In genomic region chr4:155758500-155759371, GRCh38 we compare ENCODE assay signal across 9 cellular contexts. TPM values are rescaled to one million over a fixed set of nuclear protein-coding genes. Genes with fewer than 3 reads are reported as not detected.
DNase-seq lines count a peak whose midpoint lies in the region; ATAC-seq and TF ChIP-seq lines count a peak whose summit lies in the region.
"Had no signal": no experiment of that assay in that cellular context is flagged by ENCODE, and none has a peak within 500 bp of the region (broad histone marks: within the 10 kb centered on the region; RNA-seq: fewer than 3 reads in every experiment).

GUCY1B1 (plus strand) TSS chr4:155759021; CDS start chr4:155759141, 120 bp downstream.

- no peak for TF ChIP-seq CTCF in CD4-positive, alpha-beta T cell (IDR thresholded peaks at IDR 0.05)
- TF ChIP-seq CTCF in heart right ventricle (IDR thresholded peaks at IDR 0.05) (peak; percentile 28 to 76 (median 57)), transverse colon (IDR thresholded peaks at IDR 0.05) (peak in 3 of 5 experiments; percentile 6 to 23 (median 17))

- H3K27ac Mint-ChIP-seq in CD4-positive, alpha-beta T cell = no peak within 1 kb of the TSS
- no peak within 1 kb of the TSS for H3K27ac Mint-ChIP-seq in T-cell

- no peak within 1 kb of the TSS for H4K12ac ChIP-seq in trophoblast cell (ENCODE audit: low read depth, low read length)

- peak within 1 kb of the TSS; percentile 56 for H2AFZ ChIP-seq in trophoblast cell (ENCODE audit: insufficient read depth, low read length, poor library complexity)

- H3K27ac ChIP-seq in CD4-positive, alpha-beta T cell (ENCODE audit: low read depth, low read length) = no peak within 1 kb of the TSS
- H3K27ac ChIP-seq in heart right ventricle = peak within 1 kb of the TSS; percentile 84 to 96 (median 92)
- H3K27ac ChIP-seq in trophoblast cell (ENCODE audit: low read depth, low read length) = no peak within 1 kb of the TSS
- peak within 1 kb of the TSS; percentile 77 to 94 (median 82) for H3K27ac ChIP-seq in transverse colon
- H3K27ac ChIP-seq: neutrophil had no signal

- H2BK12ac ChIP-seq in trophoblast cell (ENCODE audit: low read length) = no peak within 1 kb of the TSS

- no peak for TF ChIP-seq POLR2A in transverse colon (IDR thresholded peaks at IDR 0.05)

- no peaks in the 10 kb centered on the region for H3K9me3 Mint-ChIP-seq in CD4-positive, alpha-beta T cell
- H3K9me3 Mint-ChIP-seq in T-cell = no peaks in the 10 kb centered on the region

- CTCF ChIA-PET in CD4-positive, alpha-beta T cell (lab: Charles Lee) = no interaction called here
- CTCF ChIA-PET in T-cell (lab: Charles Lee) = no interaction called here

- H3K9me3 ChIP-seq in CD4-positive, alpha-beta T cell (ENCODE audit: control insufficient read depth, low read length) = no peaks in the 10 kb centered on the region
- H3K9me3 ChIP-seq in heart right ventricle (no peaks in the 10 kb centered on the region), trophoblast cell (ENCODE audit: insufficient read depth, low read depth, low read length) (no peaks in the 10 kb centered on the region), transverse colon (no peaks in the 10 kb centered on the region)
- H3K9me3 ChIP-seq: neutrophil had no signal

- H3K36me3 ChIP-seq in heart right ventricle (no peaks in the 10 kb centered on the region), trophoblast cell (ENCODE audit: control insufficient read depth in 1 of 2, insufficient read depth in 2 of 2, low read length in 2 of 2) (no peaks in the 10 kb centered on the region), transverse colon (no peaks in the 10 kb centered on the region)
- H3K36me3 ChIP-seq: neutrophil had no signal

- peak within 1 kb of the TSS; percentile 93 for H3K4me2 ChIP-seq in trophoblast cell (ENCODE audit: low read length)

- no peak for TF ChIP-seq EP300 in transverse colon (IDR thresholded peaks at IDR 0.05; ENCODE audit: low read depth)

- no peak within 1 kb of the TSS for H3K23ac ChIP-seq in trophoblast cell (ENCODE audit: low read length)

- no peaks in the 10 kb centered on the region for H3K79me2 ChIP-seq in trophoblast cell (ENCODE audit: control insufficient read depth, insufficient read depth, low read length, poor library complexity)

- peaks cover 3% of the 10 kb centered on the region for H3K79me1 ChIP-seq in trophoblast cell (ENCODE audit: low read length)

- peak within 1 kb of the TSS; percentile 64 for H4K8ac ChIP-seq in trophoblast cell (ENCODE audit: low read depth, low read length)

- H3K36me3 Mint-ChIP-seq in CD4-positive, alpha-beta T cell (ENCODE audit: low read depth) = no peaks in the 10 kb centered on the region
- no peaks in the 10 kb centered on the region for H3K36me3 Mint-ChIP-seq in T-cell

- WGBS in heart right ventricle, 2 donors = 6 to 8% methylated on average over 51 of the region's 51 CpGs
- WGBS in trophoblast cell (ENCODE audit: extremely low coverage, insufficient coverage, insufficient read length) = no CpG with 5 or more reads among the region's 51 CpGs
- 19 to 100% methylated on average over 1 to 29 of the region's 51 CpGs for WGBS in transverse colon (ENCODE audit: low coverage in 1 of 2), 2 donors

- DNase-seq in CD4-positive, alpha-beta T cell = peak; percentile 3 to 60 (median 38)
- DNase-seq in T-cell = peak; percentile 2 to 84 (median 56)
- peak; percentile 82 for DNase-seq in amniotic stem cell (lab: John Stamatoyannopoulos, UW)
- DNase-seq in heart right ventricle = peak; percentile 95 to 97
- peak; percentile 40 to 56 for DNase-seq in trophoblast cell
- peak; percentile 81 for DNase-seq in transverse colon

- H3K27me3 ChIP-seq in CD4-positive, alpha-beta T cell (ENCODE audit: control insufficient read depth, insufficient read depth, low read length) = peaks cover 22% of the 10 kb centered on the region
- H3K27me3 ChIP-seq in heart right ventricle = peaks cover 0 to 19% (median 0%) of the 10 kb centered on the region in 7 donors
- peaks cover 2% of the 10 kb centered on the region for H3K27me3 ChIP-seq in trophoblast cell (ENCODE audit: insufficient read depth, low read length)
- H3K27me3 ChIP-seq in transverse colon = peaks cover 18% of the 10 kb centered on the region

- H3K4me1 Mint-ChIP-seq in CD4-positive, alpha-beta T cell (ENCODE audit: low read depth) = no peaks in the 10 kb centered on the region
- peaks cover 0 to 7% (median 6%) of the 10 kb centered on the region in 3 donors for H3K4me1 Mint-ChIP-seq in T-cell

- H3K14ac ChIP-seq in trophoblast cell (ENCODE audit: low read length) = peak within 1 kb of the TSS; percentile 8

- H4K91ac ChIP-seq in trophoblast cell (ENCODE audit: low read depth, low read length) = no peak within 1 kb of the TSS

- POLR2A ChIA-PET in CD4-positive, alpha-beta T cell (lab: Charles Lee) = no interaction called here
- POLR2A ChIA-PET in T-cell (lab: Charles Lee) = no interaction called here

- no peak within 1 kb of the TSS for H2BK5ac ChIP-seq in trophoblast cell (ENCODE audit: low read depth, low read length, poor library complexity)

- no peak within 1 kb of the TSS for H2BK120ac ChIP-seq in trophoblast cell (ENCODE audit: insufficient read depth, low read length, poor library complexity)

- no peak within 1 kb of the TSS for H3K18ac ChIP-seq in trophoblast cell (ENCODE audit: low read length)

- H2AK5ac ChIP-seq in trophoblast cell (ENCODE audit: low read length) = no peak within 1 kb of the TSS

- in situ Hi-C loops in transverse colon (cut with MboI; ENCODE audit: low pct_ligation_motif_present in 1 of 4, low pct_unique_long_range_greater_than_20kb in 1 of 4, low sequenced_read_pairs in 3 of 4) = no loop called here

- no peak within 1 kb of the TSS for H3K9ac ChIP-seq in trophoblast cell (ENCODE audit: low read length)

- peak; percentile 98 for ATAC-seq in CD4-positive, alpha-beta T cell (ENCODE audit: poor library complexity)
- ATAC-seq in GM19395 (IDR thresholded peaks at IDR 0.05; ENCODE audit: unreplicated experiment) (peak; percentile 98), HG03521 (IDR thresholded peaks at IDR 0.05; ENCODE audit: unreplicated experiment) (peak; percentile 96), T-cell (replicated peaks in 1 of 4) (peak; percentile 78 to 98 (median 86)), heart right ventricle (peak; percentile 96 to 99 (median 98))

- intact Hi-C loops in CD4-positive, alpha-beta T cell (cut with DNase I, micrococcal nuclease) = no loop called here
- intact Hi-C loops in heart right ventricle (cut with DNase I) = loop anchor here in 3 of 10 donors (2.0 to 10.0 kb wide), 3 partner anchors 90 to 244 kb away; partner anchors contain the start of gene GUCY1A1 (in 2 of the 3)
- intact Hi-C loops in transverse colon (cut with DNase I; ENCODE audit: low total_unique reads) = loop anchor here (10.0 kb wide), 1 partner anchor 54 kb away; no protein-coding TSS in a partner anchor

- peak within 1 kb of the TSS; percentile 63 for H3K4me3 Mint-ChIP-seq in CD4-positive, alpha-beta T cell
- H3K4me3 Mint-ChIP-seq in T-cell = peak within 1 kb of the TSS; percentile 53 to 71 (median 57)

- H3K4me3 ChIP-seq in heart right ventricle (peak within 1 kb of the TSS; percentile 70 to 90 (median 78)), trophoblast cell (ENCODE audit: low read depth, low read length) (peak within 1 kb of the TSS; percentile 73), transverse colon (peak within 1 kb of the TSS; percentile 37 to 82 (median 54))

- H3K4me1 ChIP-seq in heart right ventricle (peaks cover 0 to 31% (median 12%) of the 10 kb centered on the region in 9 donors), trophoblast cell (ENCODE audit: control insufficient read depth in 1 of 2, insufficient read depth in 2 of 2, low read length in 2 of 2) (peaks cover 2 to 6% of the 10 kb centered on the region in 2 experiments), transverse colon (peaks cover 0 to 12% (median 6%) of the 10 kb centered on the region in 4 donors)

- peaks cover 40% of the 10 kb centered on the region for H3K27me3 Mint-ChIP-seq in CD4-positive, alpha-beta T cell
- H3K27me3 Mint-ChIP-seq in T-cell = peaks cover 27 to 35% of the 10 kb centered on the region in 2 donors

- no peak within 1 kb of the TSS for H3K4ac ChIP-seq in trophoblast cell (ENCODE audit: low read depth, low read length)

RNA-seq across cellular contexts. Expression of gene GUCY1B1, which starts in this region (rescaled TPM):
- not detected for total RNA-seq in CD4-positive, alpha-beta T cell
- total RNA-seq in T-cell = 1 to 10 TPM in 1 of 5 donors, under 1 TPM in 4; 0.09 to 1.1 (median 0.12) TPM
- total RNA-seq in heart right ventricle = 10 to 100 TPM; 10.7 to 29.9 (median 17.1) TPM
- 10 to 100 TPM; 11.4 to 23.8 TPM for polyA plus RNA-seq in heart right ventricle
- polyA plus RNA-seq in trophoblast cell (2013) = 2.2 and 2.4 TPM in 2 replicates
- 10 to 100 TPM in 2 of 4 donors, 1 to 10 TPM in 2; 6.0 to 20.3 (median 10.6) TPM for total RNA-seq in transverse colon

Comparison
In these comparisons a context has a peak if more than half of its experiments do, and no peak if none do; other contexts are left out.
1. Peak in DNase-seq and ATAC-seq in CD4-positive, alpha-beta T cell; RNA of the gene not detected or under 1 TPM.
2. DNase-seq: peak in every context shown above with its lines; median percentile 96 in heart right ventricle; 82 in amniotic stem cell; 81 in transverse colon; 56 in T-cell; 48 in trophoblast cell; 38 in CD4-positive, alpha-beta T cell.
3. H3K27ac ChIP-seq: peak in heart right ventricle (10 of 10) and transverse colon (4 of 4); none in CD4-positive, alpha-beta T cell (single experiment) and trophoblast cell (single experiment).
4. Peak in every context shown above with its lines, with median percentiles within 50 percentile points of each other: ATAC-seq and H3K4me3 ChIP-seq.